ENCODE assay signal across 1 cellular context in the genomic region with DNA sequence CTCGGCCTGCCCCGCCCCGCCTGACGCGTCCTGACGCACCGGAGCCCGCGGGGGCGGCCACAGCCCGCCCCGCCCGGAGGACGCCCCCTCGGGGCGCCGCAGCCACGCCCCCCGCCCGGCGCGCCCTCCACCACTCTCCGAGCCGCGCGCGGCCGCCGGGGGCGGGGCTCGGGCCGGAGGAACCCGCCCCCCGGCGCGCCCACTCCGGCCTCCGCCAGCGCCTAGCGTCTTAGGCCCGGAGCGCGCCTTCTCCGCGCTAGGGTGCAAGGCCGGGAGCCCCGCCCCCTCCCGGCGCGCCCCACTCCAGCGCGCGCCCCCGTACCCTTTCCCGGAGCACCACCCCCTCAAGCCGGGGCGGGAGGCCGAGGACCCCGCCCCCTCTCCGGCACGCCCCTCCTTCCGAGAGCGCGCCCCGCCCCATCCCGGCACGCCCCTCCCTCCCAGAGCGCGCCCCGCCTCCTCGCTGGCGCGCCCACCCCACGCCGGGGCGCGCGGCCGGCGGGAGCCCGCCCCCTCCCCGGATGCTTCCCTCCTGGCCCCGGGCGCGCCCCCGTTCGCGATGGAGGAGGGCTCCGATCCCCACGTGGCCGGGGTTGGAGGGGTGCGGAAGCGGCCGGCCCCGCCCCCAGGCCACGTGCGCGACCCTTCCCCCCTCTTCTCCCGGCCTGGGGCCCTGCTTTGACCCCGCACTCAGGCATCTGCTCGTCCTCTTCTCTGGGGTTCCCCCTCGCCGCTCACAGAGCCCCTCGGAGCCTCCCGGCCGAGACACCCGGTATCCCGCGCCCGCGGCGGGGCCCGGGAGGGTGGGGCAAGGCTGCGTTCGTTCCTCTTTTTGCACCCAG.
TF ChIP-seq lines count a peak whose summit lies in the region.

No MANE protein-coding gene starts in this region.

TF ChIP-seq in H1, 55 proteins besides CTCF, POLR2A, EP300 and RAD21:
- TF ChIP-seq HDAC2 (IDR thresholded peaks at IDR 0.05; ENCODE audit: borderline replicate concordance in 1 of 2, low read depth in 2 of 2, low read length in 2 of 2) (0 out of 4 replicates have a peak, but pooled peaks of 1 of the 2 experiments have one; percentile 5), RBBP5 (IDR thresholded peaks at IDR 0.05; ENCODE audit: borderline replicate concordance, low read depth, low read length) (no peak), JUN (IDR thresholded peaks at IDR 0.05; ENCODE audit: low read depth, low read length) (no peak), EGR1 (IDR thresholded peaks at IDR 0.05; ENCODE audit: borderline replicate concordance, low read depth, low read length) (no peak; the same call in 1 of the 2 replicates), CHD1 (IDR thresholded peaks at IDR 0.05; ENCODE audit: low read depth, low read length) (no peak), PHF8 (conservative IDR thresholded peaks at IDR 0.05; ENCODE audit: low read depth, low read length) (peak; percentile 65), TAF7 (optimal IDR thresholded peaks at IDR 0.05; ENCODE audit: borderline replicate concordance, low read depth, low read length) (peak; percentile 62), SAP30 (IDR thresholded peaks at IDR 0.05; ENCODE audit: insufficient read depth, insufficient replicate concordance, low read length) (no peak), MAFK (IDR thresholded peaks at IDR 0.05; ENCODE audit: low read depth, low read length) (no peak), POLR2AphosphoS5 (IDR thresholded peaks at IDR 0.05; ENCODE audit: low read depth, low read length) (peak; percentile 46; the same call in 1 of the 2 replicates), YY1 (IDR thresholded peaks at IDR 0.05; ENCODE audit: low read depth, low read length) (no peak), POU5F1 (IDR thresholded peaks at IDR 0.05; ENCODE audit: low read depth, low read length) (no peak), RNF2 (IDR thresholded peaks at IDR 0.05; ENCODE audit: borderline replicate concordance, low read depth, low read length, missing control alignments, poor library complexity, severe bottlenecking) (no peak), BRCA1 (IDR thresholded peaks at IDR 0.05; ENCODE audit: low read depth, low read length) (no peak), TAF1 (IDR thresholded peaks at IDR 0.05; ENCODE audit: low read depth, low read length) (no peak; the same call in 1 of the 2 replicates), CBX5 (IDR thresholded peaks at IDR 0.05; ENCODE audit: low read depth, low read length) (no peak), BCL11A (IDR thresholded peaks at IDR 0.05; ENCODE audit: low read depth in 2 of 2, low read length in 2 of 2) (no peak), KDM1A (IDR thresholded peaks at IDR 0.05; ENCODE audit: borderline replicate concordance, low read length) (no peak), SUZ12 (IDR thresholded peaks at IDR 0.05; ENCODE audit: low read length) (no peak), SP4 (IDR thresholded peaks at IDR 0.05; ENCODE audit: low read length) (no peak), TEAD4 (IDR thresholded peaks at IDR 0.05; ENCODE audit: low read depth, low read length) (no peak), CEBPB (IDR thresholded peaks at IDR 0.05; ENCODE audit: low read depth, low read length) (no peak), SIN3A (conservative IDR thresholded peaks at IDR 0.05 in 1 of 2, IDR thresholded peaks at IDR 0.05 in 1 of 2; ENCODE audit: low read depth in 1 of 2, low read length in 2 of 2) (peak in 1 of 2 experiments; percentile 43; a peak in 2 of 4 replicates), BACH1 (IDR thresholded peaks at IDR 0.05; ENCODE audit: low read length) (no peak), TCF12 (IDR thresholded peaks at IDR 0.05; ENCODE audit: low read depth, low read length) (no peak), RXRA (IDR thresholded peaks at IDR 0.05; ENCODE audit: insufficient read depth, low read depth, low read length) (no peak), SRF (IDR thresholded peaks at IDR 0.05; ENCODE audit: low read depth, low read length) (no peak), GABPA (IDR thresholded peaks at IDR 0.05; ENCODE audit: borderline replicate concordance, insufficient read depth, low read length) (no peak), ZNF274 (IDR thresholded peaks at IDR 0.05; ENCODE audit: borderline replicate concordance, extremely low read depth, low read length) (no peak), FOSL1 (IDR thresholded peaks at IDR 0.05; ENCODE audit: insufficient read depth, low read depth, low read length) (no peak), JUND (IDR thresholded peaks at IDR 0.05; ENCODE audit: low read length) (no peak), NRF1 (IDR thresholded peaks at IDR 0.05; ENCODE audit: low read depth, low read length) (no peak), TBP (IDR thresholded peaks at IDR 0.05; ENCODE audit: low read depth, low read length) (peak; percentile 37; the same call in 1 of the 2 replicates), GTF2F1 (IDR thresholded peaks at IDR 0.05; ENCODE audit: borderline replicate concordance, low read depth, low read length) (no peak), KDM5A (IDR thresholded peaks at IDR 0.05; ENCODE audit: low read length) (no peak), RFX5 (IDR thresholded peaks at IDR 0.05; ENCODE audit: borderline replicate concordance, low read depth, low read length) (no peak), SIRT6 (IDR thresholded peaks at IDR 0.05; ENCODE audit: low read length) (no peak), CHD2 (IDR thresholded peaks at IDR 0.05; ENCODE audit: low read length) (0 out of 2 replicates have a peak, but pooled peaks have one; percentile 8), NANOG (IDR thresholded peaks at IDR 0.05; ENCODE audit: insufficient read depth, low read depth, low read length, poor library complexity, severe bottlenecking) (no peak), HDAC6 (IDR thresholded peaks at IDR 0.05; ENCODE audit: low read depth, low read length) (no peak), CBX8 (IDR thresholded peaks at IDR 0.05; ENCODE audit: borderline replicate concordance, low read depth, low read length) (no peak), SP1 (IDR thresholded peaks at IDR 0.05; ENCODE audit: low read depth, low read length) (no peak), SIX5 (IDR thresholded peaks at IDR 0.05; ENCODE audit: low read depth, low read length) (no peak), ASH2L (IDR thresholded peaks at IDR 0.05; ENCODE audit: low read length) (no peak), SP2 (IDR thresholded peaks at IDR 0.05; ENCODE audit: low read length) (no peak), KDM4A (IDR thresholded peaks at IDR 0.05; ENCODE audit: low read depth, low read length, severe bottlenecking) (no peak), EZH2 (IDR thresholded peaks at IDR 0.05; ENCODE audit: low read depth, low read length, severe bottlenecking) (no peak), CREB1 (IDR thresholded peaks at IDR 0.05) (peak; percentile 47), CTBP2 (IDR thresholded peaks at IDR 0.05; ENCODE audit: borderline replicate concordance, insufficient read depth, insufficient read length, low read length) (no peak)
- TF ChIP-seq, protein P1, sequence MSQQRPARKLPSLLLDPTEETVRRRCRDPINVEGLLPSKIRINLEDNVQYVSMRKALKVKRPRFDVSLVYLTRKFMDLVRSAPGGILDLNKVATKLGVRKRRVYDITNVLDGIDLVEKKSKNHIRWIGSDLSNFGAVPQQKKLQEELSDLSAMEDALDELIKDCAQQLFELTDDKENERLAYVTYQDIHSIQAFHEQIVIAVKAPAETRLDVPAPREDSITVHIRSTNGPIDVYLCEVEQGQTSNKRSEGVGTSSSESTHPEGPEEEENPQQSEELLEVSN (IDR thresholded peaks at IDR 0.05) = peak; percentile 84
- TF ChIP-seq, protein P2, sequence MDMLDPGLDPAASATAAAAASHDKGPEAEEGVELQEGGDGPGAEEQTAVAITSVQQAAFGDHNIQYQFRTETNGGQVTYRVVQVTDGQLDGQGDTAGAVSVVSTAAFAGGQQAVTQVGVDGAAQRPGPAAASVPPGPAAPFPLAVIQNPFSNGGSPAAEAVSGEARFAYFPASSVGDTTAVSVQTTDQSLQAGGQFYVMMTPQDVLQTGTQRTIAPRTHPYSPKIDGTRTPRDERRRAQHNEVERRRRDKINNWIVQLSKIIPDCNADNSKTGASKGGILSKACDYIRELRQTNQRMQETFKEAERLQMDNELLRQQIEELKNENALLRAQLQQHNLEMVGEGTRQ (IDR thresholded peaks at IDR 0.05; ENCODE audit: low read length) = peak; percentile 79
- TF ChIP-seq, protein P3, sequence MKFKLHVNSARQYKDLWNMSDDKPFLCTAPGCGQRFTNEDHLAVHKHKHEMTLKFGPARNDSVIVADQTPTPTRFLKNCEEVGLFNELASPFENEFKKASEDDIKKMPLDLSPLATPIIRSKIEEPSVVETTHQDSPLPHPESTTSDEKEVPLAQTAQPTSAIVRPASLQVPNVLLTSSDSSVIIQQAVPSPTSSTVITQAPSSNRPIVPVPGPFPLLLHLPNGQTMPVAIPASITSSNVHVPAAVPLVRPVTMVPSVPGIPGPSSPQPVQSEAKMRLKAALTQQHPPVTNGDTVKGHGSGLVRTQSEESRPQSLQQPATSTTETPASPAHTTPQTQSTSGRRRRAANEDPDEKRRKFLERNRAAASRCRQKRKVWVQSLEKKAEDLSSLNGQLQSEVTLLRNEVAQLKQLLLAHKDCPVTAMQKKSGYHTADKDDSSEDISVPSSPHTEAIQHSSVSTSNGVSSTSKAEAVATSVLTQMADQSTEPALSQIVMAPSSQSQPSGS (IDR thresholded peaks at IDR 0.05; ENCODE audit: low read length) = no peak
- TF ChIP-seq, protein P4, sequence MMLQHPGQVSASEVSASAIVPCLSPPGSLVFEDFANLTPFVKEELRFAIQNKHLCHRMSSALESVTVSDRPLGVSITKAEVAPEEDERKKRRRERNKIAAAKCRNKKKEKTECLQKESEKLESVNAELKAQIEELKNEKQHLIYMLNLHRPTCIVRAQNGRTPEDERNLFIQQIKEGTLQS (IDR thresholded peaks at IDR 0.05; ENCODE audit: insufficient read depth, low read depth, low read length) = 0 out of 2 replicates have a peak, but pooled peaks have one; percentile 33
- TF ChIP-seq, protein P5, sequence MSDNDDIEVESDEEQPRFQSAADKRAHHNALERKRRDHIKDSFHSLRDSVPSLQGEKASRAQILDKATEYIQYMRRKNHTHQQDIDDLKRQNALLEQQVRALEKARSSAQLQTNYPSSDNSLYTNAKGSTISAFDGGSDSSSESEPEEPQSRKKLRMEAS (IDR thresholded peaks at IDR 0.05) = peak; percentile 98
- TF ChIP-seq, protein P6, sequence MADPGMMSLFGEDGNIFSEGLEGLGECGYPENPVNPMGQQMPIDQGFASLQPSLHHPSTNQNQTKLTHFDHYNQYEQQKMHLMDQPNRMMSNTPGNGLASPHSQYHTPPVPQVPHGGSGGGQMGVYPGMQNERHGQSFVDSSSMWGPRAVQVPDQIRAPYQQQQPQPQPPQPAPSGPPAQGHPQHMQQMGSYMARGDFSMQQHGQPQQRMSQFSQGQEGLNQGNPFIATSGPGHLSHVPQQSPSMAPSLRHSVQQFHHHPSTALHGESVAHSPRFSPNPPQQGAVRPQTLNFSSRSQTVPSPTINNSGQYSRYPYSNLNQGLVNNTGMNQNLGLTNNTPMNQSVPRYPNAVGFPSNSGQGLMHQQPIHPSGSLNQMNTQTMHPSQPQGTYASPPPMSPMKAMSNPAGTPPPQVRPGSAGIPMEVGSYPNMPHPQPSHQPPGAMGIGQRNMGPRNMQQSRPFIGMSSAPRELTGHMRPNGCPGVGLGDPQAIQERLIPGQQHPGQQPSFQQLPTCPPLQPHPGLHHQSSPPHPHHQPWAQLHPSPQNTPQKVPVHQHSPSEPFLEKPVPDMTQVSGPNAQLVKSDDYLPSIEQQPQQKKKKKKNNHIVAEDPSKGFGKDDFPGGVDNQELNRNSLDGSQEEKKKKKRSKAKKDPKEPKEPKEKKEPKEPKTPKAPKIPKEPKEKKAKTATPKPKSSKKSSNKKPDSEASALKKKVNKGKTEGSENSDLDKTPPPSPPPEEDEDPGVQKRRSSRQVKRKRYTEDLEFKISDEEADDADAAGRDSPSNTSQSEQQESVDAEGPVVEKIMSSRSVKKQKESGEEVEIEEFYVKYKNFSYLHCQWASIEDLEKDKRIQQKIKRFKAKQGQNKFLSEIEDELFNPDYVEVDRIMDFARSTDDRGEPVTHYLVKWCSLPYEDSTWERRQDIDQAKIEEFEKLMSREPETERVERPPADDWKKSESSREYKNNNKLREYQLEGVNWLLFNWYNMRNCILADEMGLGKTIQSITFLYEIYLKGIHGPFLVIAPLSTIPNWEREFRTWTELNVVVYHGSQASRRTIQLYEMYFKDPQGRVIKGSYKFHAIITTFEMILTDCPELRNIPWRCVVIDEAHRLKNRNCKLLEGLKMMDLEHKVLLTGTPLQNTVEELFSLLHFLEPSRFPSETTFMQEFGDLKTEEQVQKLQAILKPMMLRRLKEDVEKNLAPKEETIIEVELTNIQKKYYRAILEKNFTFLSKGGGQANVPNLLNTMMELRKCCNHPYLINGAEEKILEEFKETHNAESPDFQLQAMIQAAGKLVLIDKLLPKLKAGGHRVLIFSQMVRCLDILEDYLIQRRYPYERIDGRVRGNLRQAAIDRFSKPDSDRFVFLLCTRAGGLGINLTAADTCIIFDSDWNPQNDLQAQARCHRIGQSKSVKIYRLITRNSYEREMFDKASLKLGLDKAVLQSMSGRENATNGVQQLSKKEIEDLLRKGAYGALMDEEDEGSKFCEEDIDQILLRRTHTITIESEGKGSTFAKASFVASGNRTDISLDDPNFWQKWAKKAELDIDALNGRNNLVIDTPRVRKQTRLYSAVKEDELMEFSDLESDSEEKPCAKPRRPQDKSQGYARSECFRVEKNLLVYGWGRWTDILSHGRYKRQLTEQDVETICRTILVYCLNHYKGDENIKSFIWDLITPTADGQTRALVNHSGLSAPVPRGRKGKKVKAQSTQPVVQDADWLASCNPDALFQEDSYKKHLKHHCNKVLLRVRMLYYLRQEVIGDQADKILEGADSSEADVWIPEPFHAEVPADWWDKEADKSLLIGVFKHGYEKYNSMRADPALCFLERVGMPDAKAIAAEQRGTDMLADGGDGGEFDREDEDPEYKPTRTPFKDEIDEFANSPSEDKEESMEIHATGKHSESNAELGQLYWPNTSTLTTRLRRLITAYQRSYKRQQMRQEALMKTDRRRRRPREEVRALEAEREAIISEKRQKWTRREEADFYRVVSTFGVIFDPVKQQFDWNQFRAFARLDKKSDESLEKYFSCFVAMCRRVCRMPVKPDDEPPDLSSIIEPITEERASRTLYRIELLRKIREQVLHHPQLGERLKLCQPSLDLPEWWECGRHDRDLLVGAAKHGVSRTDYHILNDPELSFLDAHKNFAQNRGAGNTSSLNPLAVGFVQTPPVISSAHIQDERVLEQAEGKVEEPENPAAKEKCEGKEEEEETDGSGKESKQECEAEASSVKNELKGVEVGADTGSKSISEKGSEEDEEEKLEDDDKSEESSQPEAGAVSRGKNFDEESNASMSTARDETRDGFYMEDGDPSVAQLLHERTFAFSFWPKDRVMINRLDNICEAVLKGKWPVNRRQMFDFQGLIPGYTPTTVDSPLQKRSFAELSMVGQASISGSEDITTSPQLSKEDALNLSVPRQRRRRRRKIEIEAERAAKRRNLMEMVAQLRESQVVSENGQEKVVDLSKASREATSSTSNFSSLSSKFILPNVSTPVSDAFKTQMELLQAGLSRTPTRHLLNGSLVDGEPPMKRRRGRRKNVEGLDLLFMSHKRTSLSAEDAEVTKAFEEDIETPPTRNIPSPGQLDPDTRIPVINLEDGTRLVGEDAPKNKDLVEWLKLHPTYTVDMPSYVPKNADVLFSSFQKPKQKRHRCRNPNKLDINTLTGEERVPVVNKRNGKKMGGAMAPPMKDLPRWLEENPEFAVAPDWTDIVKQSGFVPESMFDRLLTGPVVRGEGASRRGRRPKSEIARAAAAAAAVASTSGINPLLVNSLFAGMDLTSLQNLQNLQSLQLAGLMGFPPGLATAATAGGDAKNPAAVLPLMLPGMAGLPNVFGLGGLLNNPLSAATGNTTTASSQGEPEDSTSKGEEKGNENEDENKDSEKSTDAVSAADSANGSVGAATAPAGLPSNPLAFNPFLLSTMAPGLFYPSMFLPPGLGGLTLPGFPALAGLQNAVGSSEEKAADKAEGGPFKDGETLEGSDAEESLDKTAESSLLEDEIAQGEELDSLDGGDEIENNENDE (IDR thresholded peaks at IDR 0.05; ENCODE audit: insufficient replicate concordance, low read length) = no peak
